Comparison of ENCODE assay signal across 27 cellular contexts in genomic region chr5:140134277-140134935, GRCh38. TPM values are rescaled to one million over a fixed set of nuclear protein-coding genes. Genes with fewer than 3 reads are reported as not detected.
DNase-seq lines count a peak whose midpoint lies in the region; ATAC-seq, FAIRE-seq and TF ChIP-seq lines count a peak whose summit lies in the region.
"Had no signal": no experiment of that assay in that cellular context is flagged by ENCODE, and none has a peak within 500 bp of the region (broad histone marks: within the 10 kb centered on the region; RNA-seq: fewer than 3 reads in every experiment).

No MANE protein-coding gene starts in this region.

- peak; percentile 35 for DNase-seq in activated CD4-positive, alpha-beta T cell treated with anti-CD3 and anti-CD28 coated beads, Interleukin-2, amount 10 ng/mL, durations not matched to agents 24 days and 14 days
- no peak for DNase-seq in activated CD4-positive, alpha-beta T cell treated with anti-CD3 and anti-CD28 coated beads, Interleukin-2, amount 10 ng/mL, durations not matched to agents 7 days and 5 days
- DNase-seq in endothelial cell of umbilical vein (ENCODE audit: low read depth, low spot score): no peak
- no peak for DNase-seq in NCI-H510A treated with DMSO at 0.1 percent for 48 hours (lab: John Stamatoyannopoulos, UW)
- DNase-seq in left ventricle myocardium superior: no peak
- DNase-seq in germinal center (ENCODE audit: low spot score): no peak
- DNase-seq: BE2C; CD4-positive, CD25-positive, alpha-beta regulatory T cell; DMS153; DND-41; H9; HFFc6; NCI-H1048; NCI-H1417; NCI-H1694; NCI-H2029 treated with DMSO at 0.1 percent for 48 hours; NCI-H446 treated with DMSO at 0.1 percent for 48 hours; NCI-H526 treated with DMSO at 0.1 percent for 48 hours; SHP77 had no signal

- H3K4me2 ChIP-seq in BLaER1 (peak overlapping the region; percentile 77), endothelial cell of umbilical vein (ENCODE audit: insufficient read depth, low read length) (no peak overlapping the region)
- H3K4me2 ChIP-seq: GM23338, KMS-11 had no signal

- H3K27ac ChIP-seq in BLaER1: no peak overlapping the region
- no peak overlapping the region for H3K27ac ChIP-seq in endothelial cell of umbilical vein (ENCODE audit: insufficient read depth, low read depth, low read length)
- H3K27ac ChIP-seq: 22Rv1, KMS-11, RWPE1 had no signal

- no TSS peak for BruUV-seq in endothelial cell of umbilical vein (replicated peaks; lab: Mats Ljungman, UMichigan)

- POLR2A ChIA-PET in activated CD4-positive, alpha-beta T cell treated with anti-CD3 and anti-CD28 coated beads, Interleukin-2, amount 10 ng/mL, durations not matched to agents 7 days and 5 days (lab: Charles Lee): no interaction called here
- POLR2A ChIA-PET in endothelial cell of umbilical vein (lab: Charles Lee): no interaction called here

- H3K27me3 Mint-ChIP-seq in activated CD4-positive, alpha-beta T cell treated with anti-CD3 and anti-CD28 coated beads, Interleukin-2, amount 10 ng/mL, durations not matched to agents 24 days and 14 days: peaks cover 3% of the 10 kb centered on the region
- no peaks in the 10 kb centered on the region for H3K27me3 Mint-ChIP-seq in activated CD4-positive, alpha-beta T cell treated with anti-CD3 and anti-CD28 coated beads, Interleukin-2, amount 10 ng/mL, durations not matched to agents 7 days and 5 days
- H3K27me3 Mint-ChIP-seq in activated T-helper 17 cell treated with anti-CD3 and anti-CD28 coated beads, Interleukin-2, amount 50 U/mL, for 72 hours: no peaks in the 10 kb centered on the region

- H3K27me3 ChIP-seq in BLaER1: no peaks in the 10 kb centered on the region
- no peaks in the 10 kb centered on the region for H3K27me3 ChIP-seq in endothelial cell of umbilical vein (ENCODE audit: control insufficient read depth in 2 of 2, insufficient read depth in 2 of 2, low read length in 2 of 2)
- H3K27me3 ChIP-seq: BE2C had no signal

- H3K9me1 ChIP-seq in endothelial cell of umbilical vein (replicated peaks; ENCODE audit: control insufficient read depth, extremely low read depth, insufficient read depth, low read length): no peaks in the 10 kb centered on the region

- no peak overlapping the region for H3K27ac Mint-ChIP-seq in activated CD4-positive, alpha-beta T cell treated with anti-CD3 and anti-CD28 coated beads, Interleukin-2, amount 10 ng/mL, durations not matched to agents 24 days and 14 days
- no peak overlapping the region for H3K27ac Mint-ChIP-seq in activated CD4-positive, alpha-beta T cell treated with anti-CD3 and anti-CD28 coated beads, Interleukin-2, amount 10 ng/mL, durations not matched to agents 7 days and 5 days
- H3K27ac Mint-ChIP-seq in activated T-helper 17 cell treated with anti-CD3 and anti-CD28 coated beads, Interleukin-2, amount 50 U/mL, for 72 hours: peak overlapping the region; percentile 3
- H3K27ac Mint-ChIP-seq: CD4-positive, CD25-positive, alpha-beta regulatory T cell; GM23338; H9; HFFc6 had no signal

- H3K4me1 ChIP-seq in BLaER1 (peaks cover 77% of the 10 kb centered on the region), endothelial cell of umbilical vein (ENCODE audit: control insufficient read depth, extremely low read depth, insufficient read depth, low read length) (peaks cover 14% of the 10 kb centered on the region)
- H3K4me1 ChIP-seq: BE2C had no signal

- CTCF ChIA-PET in activated CD4-positive, alpha-beta T cell treated with anti-CD3 and anti-CD28 coated beads, Interleukin-2, amount 10 ng/mL, durations not matched to agents 7 days and 5 days (lab: Charles Lee): interaction anchor here (0.6 to 6.4 kb wide), 3 partner anchors 11 to 149 kb away, joined by 3 to 30 read pairs (median 4); no protein-coding TSS in a partner anchor
- CTCF ChIA-PET in endothelial cell of umbilical vein (lab: Charles Lee): interaction anchor here (0.9 to 4.3 kb wide), 5 partner anchors 9 to 62 kb away, joined by 3 to 26 read pairs (median 20); no protein-coding TSS in a partner anchor

- H3K79me2 ChIP-seq in endothelial cell of umbilical vein (ENCODE audit: control insufficient read depth, insufficient read depth, low read length): no peaks in the 10 kb centered on the region

- peak; percentile 35 for FAIRE-seq in endothelial cell of umbilical vein (lab: Jason Lieb, UNC)
- FAIRE-seq: GM18507, HTR-8/SVneo had no signal

- no peak for ATAC-seq in activated T-helper 17 cell treated with anti-CD3 and anti-CD28 coated beads, Interleukin-2, amount 50 U/mL, for 72 hours (replicated peaks)
- no peak for ATAC-seq in left ventricle myocardium superior
- ATAC-seq: GM23338 had no signal

- no peak for TF ChIP-seq CTCF in endothelial cell of umbilical vein (IDR thresholded peaks at IDR 0.05; ENCODE audit: extremely low read depth in 1 of 2, insufficient read depth in 1 of 2, low read depth in 1 of 2, low read length in 2 of 2)

- intact Hi-C loops in activated CD4-positive, alpha-beta T cell treated with anti-CD3 and anti-CD28 coated beads, Interleukin-2, amount 10 ng/mL, durations not matched to agents 24 days and 14 days (cut with micrococcal nuclease): no loop called here
- intact Hi-C loops in endothelial cell of umbilical vein (cut with micrococcal nuclease) (no loop called here), left ventricle myocardium superior (cut with micrococcal nuclease) (no loop called here)

- no peak overlapping the region for H2AFZ ChIP-seq in endothelial cell of umbilical vein (ENCODE audit: low read depth, low read length)
- H2AFZ ChIP-seq: GM23338 had no signal

- H3K4me3 ChIP-seq in BLaER1 (no peak overlapping the region), endothelial cell of umbilical vein (replicated peaks in 1 of 3; ENCODE audit: insufficient read depth in 1 of 3, low read depth in 1 of 3, low read length in 3 of 3) (no peak overlapping the region)
- H3K4me3 ChIP-seq: GM23338 had no signal

- no peak overlapping the region for H3K4me3 Mint-ChIP-seq in activated CD4-positive, alpha-beta T cell treated with anti-CD3 and anti-CD28 coated beads, Interleukin-2, amount 10 ng/mL, durations not matched to agents 24 days and 14 days
- no peak overlapping the region for H3K4me3 Mint-ChIP-seq in activated CD4-positive, alpha-beta T cell treated with anti-CD3 and anti-CD28 coated beads, Interleukin-2, amount 10 ng/mL, durations not matched to agents 7 days and 5 days
- no peak overlapping the region for H3K4me3 Mint-ChIP-seq in activated T-helper 17 cell treated with anti-CD3 and anti-CD28 coated beads, Interleukin-2, amount 50 U/mL, for 72 hours
- H3K4me3 Mint-ChIP-seq: CD4-positive, CD25-positive, alpha-beta regulatory T cell; GM23338; H9; HFFc6 had no signal

- H3K36me3 ChIP-seq in BLaER1 (no peaks in the 10 kb centered on the region), endothelial cell of umbilical vein (ENCODE audit: control insufficient read depth in 2 of 2, extremely low read depth in 1 of 2, insufficient read depth in 2 of 2, low read length in 2 of 2) (no peaks in the 10 kb centered on the region)
- H3K36me3 ChIP-seq: BE2C had no signal

- no peak overlapping the region for H3K9ac ChIP-seq in BLaER1
- H3K9ac ChIP-seq in endothelial cell of umbilical vein (replicated peaks; ENCODE audit: extremely low read depth, insufficient read depth, low read length): no peak overlapping the region
- H3K9ac ChIP-seq: KMS-11 had no signal

- dilution Hi-C loops in endothelial cell of umbilical vein (cut with MboI; ENCODE audit: extremely low pct_ligation_motif_present, low sequenced_read_pairs): no loop called here

- TF ChIP-seq POLR2A in endothelial cell of umbilical vein (IDR thresholded peaks at IDR 0.05; ENCODE audit: low read depth, low read length): no peak

- no peaks in the 10 kb centered on the region for H3K9me3 Mint-ChIP-seq in activated CD4-positive, alpha-beta T cell treated with anti-CD3 and anti-CD28 coated beads, Interleukin-2, amount 10 ng/mL, durations not matched to agents 24 days and 14 days
- no peaks in the 10 kb centered on the region for H3K9me3 Mint-ChIP-seq in activated CD4-positive, alpha-beta T cell treated with anti-CD3 and anti-CD28 coated beads, Interleukin-2, amount 10 ng/mL, durations not matched to agents 7 days and 5 days
- no peaks in the 10 kb centered on the region for H3K9me3 Mint-ChIP-seq in activated T-helper 17 cell treated with anti-CD3 and anti-CD28 coated beads, Interleukin-2, amount 50 U/mL, for 72 hours
- H3K9me3 Mint-ChIP-seq: CD4-positive, CD25-positive, alpha-beta regulatory T cell; GM23338; H9; HFFc6 had no signal

- H4K20me1 ChIP-seq in BLaER1: no peaks in the 10 kb centered on the region
- no peaks in the 10 kb centered on the region for H4K20me1 ChIP-seq in endothelial cell of umbilical vein (replicated peaks; ENCODE audit: control insufficient read depth, extremely low read depth, insufficient read depth, low read length)

- H3K4me1 Mint-ChIP-seq in activated CD4-positive, alpha-beta T cell treated with anti-CD3 and anti-CD28 coated beads, Interleukin-2, amount 10 ng/mL, durations not matched to agents 24 days and 14 days: peaks cover 24% of the 10 kb centered on the region
- peaks cover 36% of the 10 kb centered on the region for H3K4me1 Mint-ChIP-seq in activated CD4-positive, alpha-beta T cell treated with anti-CD3 and anti-CD28 coated beads, Interleukin-2, amount 10 ng/mL, durations not matched to agents 7 days and 5 days
- peaks cover 26% of the 10 kb centered on the region for H3K4me1 Mint-ChIP-seq in activated T-helper 17 cell treated with anti-CD3 and anti-CD28 coated beads, Interleukin-2, amount 50 U/mL, for 72 hours

- no peaks in the 10 kb centered on the region for H3K36me3 Mint-ChIP-seq in activated CD4-positive, alpha-beta T cell treated with anti-CD3 and anti-CD28 coated beads, Interleukin-2, amount 10 ng/mL, durations not matched to agents 24 days and 14 days (ENCODE audit: low read depth)
- no peaks in the 10 kb centered on the region for H3K36me3 Mint-ChIP-seq in activated CD4-positive, alpha-beta T cell treated with anti-CD3 and anti-CD28 coated beads, Interleukin-2, amount 10 ng/mL, durations not matched to agents 7 days and 5 days (ENCODE audit: low read depth)
- H3K36me3 Mint-ChIP-seq in activated T-helper 17 cell treated with anti-CD3 and anti-CD28 coated beads, Interleukin-2, amount 50 U/mL, for 72 hours (ENCODE audit: low read depth): no peaks in the 10 kb centered on the region

- H3K9me3 ChIP-seq in BLaER1 (no peaks in the 10 kb centered on the region), endothelial cell of umbilical vein (replicated peaks; ENCODE audit: control insufficient read depth, insufficient read depth, low read length) (no peaks in the 10 kb centered on the region)
- H3K9me3 ChIP-seq: BE2C had no signal

RNA-seq across cellular contexts. Expression of gene IGIP, which starts 8.7 kb away (rescaled TPM):
- 2.8 TPM in 2 replicates for total RNA-seq in activated CD4-positive, alpha-beta T cell treated with anti-CD3 and anti-CD28 coated beads, Interleukin-2, amount 10 ng/mL, durations not matched to agents 24 days and 14 days
- 1 to 10 TPM; 5.1 to 5.3 TPM for total RNA-seq in activated CD4-positive, alpha-beta T cell treated with anti-CD3 and anti-CD28 coated beads, Interleukin-2, amount 10 ng/mL, durations not matched to agents 7 days and 5 days
- 1 to 10 TPM; 2.4 to 6.7 TPM for total RNA-seq in activated T-helper 17 cell treated with anti-CD3 and anti-CD28 coated beads, Interleukin-2, amount 50 U/mL, for 72 hours
- total RNA-seq in endothelial cell of umbilical vein: 2.4 and 3.3 TPM in 2 replicates
- 0.62 and 0.86 TPM in 2 replicates for polyA plus RNA-seq in endothelial cell of umbilical vein
- polyA plus RNA-seq in endothelial cell of umbilical vein (2011; cell fraction: cytosol; rRNA removed): 0.56 and 0.63 TPM in 2 replicates
- 2.4 and 3.3 TPM in 2 replicates for polyA plus RNA-seq in endothelial cell of umbilical vein (2011; cell fraction: nucleus; rRNA removed)
- polyA plus RNA-seq in endothelial cell of umbilical vein (2012): 1.5 and 1.6 TPM in 2 replicates
- 2.3 and 2.6 TPM in 2 replicates for polyA minus RNA-seq in endothelial cell of umbilical vein
- 0.31 TPM for polyA minus RNA-seq in endothelial cell of umbilical vein (2011; cell fraction: cytosol; rRNA and poly(A)+ RNA removed)
- 3.5 and 4.8 TPM in 2 replicates for polyA minus RNA-seq in endothelial cell of umbilical vein (2011; cell fraction: nucleus; rRNA and poly(A)+ RNA removed)
- 11.8 TPM for total RNA-seq in left ventricle myocardium superior

RNA-seq across cellular contexts. Expression of gene PURA, which starts 20.5 kb away (rescaled TPM):
- total RNA-seq in activated CD4-positive, alpha-beta T cell treated with anti-CD3 and anti-CD28 coated beads, Interleukin-2, amount 10 ng/mL, durations not matched to agents 24 days and 14 days: 11.1 and 12.0 TPM in 2 replicates
- 10 to 100 TPM; 15.5 to 15.7 TPM for total RNA-seq in activated CD4-positive, alpha-beta T cell treated with anti-CD3 and anti-CD28 coated beads, Interleukin-2, amount 10 ng/mL, durations not matched to agents 7 days and 5 days
- total RNA-seq in activated T-helper 17 cell treated with anti-CD3 and anti-CD28 coated beads, Interleukin-2, amount 50 U/mL, for 72 hours: 10 to 100 TPM; 11.1 to 14.3 TPM
- total RNA-seq in endothelial cell of umbilical vein: 8.1 and 8.2 TPM in 2 replicates
- polyA plus RNA-seq in endothelial cell of umbilical vein: 1.1 and 1.3 TPM in 2 replicates
- polyA plus RNA-seq in endothelial cell of umbilical vein (2011; cell fraction: cytosol; rRNA removed): 1.2 TPM in 2 replicates
- 1.8 and 2.4 TPM in 2 replicates for polyA plus RNA-seq in endothelial cell of umbilical vein (2011; cell fraction: nucleus; rRNA removed)
- 2.8 and 3.3 TPM in 2 replicates for polyA plus RNA-seq in endothelial cell of umbilical vein (2012)
- polyA minus RNA-seq in endothelial cell of umbilical vein: 3.3 and 4.3 TPM in 2 replicates
- polyA minus RNA-seq in endothelial cell of umbilical vein (2011; cell fraction: cytosol; rRNA and poly(A)+ RNA removed): 6.6 TPM
- 7.5 and 7.9 TPM in 2 replicates for polyA minus RNA-seq in endothelial cell of umbilical vein (2011; cell fraction: nucleus; rRNA and poly(A)+ RNA removed)
- total RNA-seq in left ventricle myocardium superior: 24.6 TPM

RNA-seq across cellular contexts. Expression of gene CYSTM1, which starts 40.6 kb away (rescaled TPM):
- 17.2 and 17.3 TPM in 2 replicates for total RNA-seq in activated CD4-positive, alpha-beta T cell treated with anti-CD3 and anti-CD28 coated beads, Interleukin-2, amount 10 ng/mL, durations not matched to agents 24 days and 14 days
- 10 to 100 TPM in 1 of 2 experiments, 1 to 10 TPM in 1; 8.6 to 10.3 TPM for total RNA-seq in activated CD4-positive, alpha-beta T cell treated with anti-CD3 and anti-CD28 coated beads, Interleukin-2, amount 10 ng/mL, durations not matched to agents 7 days and 5 days
- 10 to 100 TPM; 11.3 to 11.9 TPM for total RNA-seq in activated T-helper 17 cell treated with anti-CD3 and anti-CD28 coated beads, Interleukin-2, amount 50 U/mL, for 72 hours
- total RNA-seq in endothelial cell of umbilical vein: 28.9 and 36.0 TPM in 2 replicates
- 41.5 and 50.4 TPM in 2 replicates for polyA plus RNA-seq in endothelial cell of umbilical vein
- 26.3 and 29.5 TPM in 2 replicates for polyA plus RNA-seq in endothelial cell of umbilical vein (2011; cell fraction: cytosol; rRNA removed)
- 6.8 and 12.5 TPM in 2 replicates for polyA plus RNA-seq in endothelial cell of umbilical vein (2011; cell fraction: nucleus; rRNA removed)
- polyA plus RNA-seq in endothelial cell of umbilical vein (2012): 22.8 and 28.5 TPM in 2 replicates
- 22.2 and 29.3 TPM in 2 replicates for polyA minus RNA-seq in endothelial cell of umbilical vein
- 64.1 TPM for polyA minus RNA-seq in endothelial cell of umbilical vein (2011; cell fraction: cytosol; rRNA and poly(A)+ RNA removed)
- polyA minus RNA-seq in endothelial cell of umbilical vein (2011; cell fraction: nucleus; rRNA and poly(A)+ RNA removed): 5.0 and 6.4 TPM in 2 replicates
- 58.2 TPM for total RNA-seq in left ventricle myocardium superior
